In genomic region chr11:117143871-117144476, GRCh38 we compare ENCODE assay signal across 8 cellular contexts. TPM values are rescaled to one million over a fixed set of nuclear protein-coding genes. Genes with fewer than 3 reads are reported as not detected.
DNase-seq lines count a peak whose midpoint lies in the region; ATAC-seq and TF ChIP-seq lines count a peak whose summit lies in the region.

PAFAH1B2 (plus strand) TSS chr11:117144287; CDS start chr11:117152448, 8,161 bp downstream.

- H4K20me1 ChIP-seq in GM23338 (replicated peaks; ENCODE audit: insufficient read depth): peaks cover 40% of the 10 kb centered on the region

- H3K9me2 ChIP-seq in GM23338 (ENCODE audit: insufficient read depth): no peaks in the 10 kb centered on the region

- peak within 1 kb of the TSS; percentile 96 for H2AFZ ChIP-seq in GM23338

- peak within 1 kb of the TSS; percentile 95 for H3K27ac ChIP-seq in GM23338 (ENCODE audit: low read depth)
- H3K27ac ChIP-seq in esophagus squamous epithelium: peak within 1 kb of the TSS; percentile 94 to 97 (median 94)

- H3K4me3 ChIP-seq in GM23338 (peak within 1 kb of the TSS; percentile 100), esophagus squamous epithelium (peak within 1 kb of the TSS; percentile 83 to 91 (median 90))

- H3K4me3 Mint-ChIP-seq in GM23338: peak within 1 kb of the TSS; percentile 97

- H3K27me3 ChIP-seq in GM23338 (ENCODE audit: insufficient read depth): no peaks in the 10 kb centered on the region
- H3K27me3 ChIP-seq in esophagus squamous epithelium: peaks cover 0 to 6% (median 0%) of the 10 kb centered on the region in 4 donors

- H3K4me1 Mint-ChIP-seq in GM23338: peaks cover 28% of the 10 kb centered on the region

- H3K36me3 ChIP-seq in GM23338 (ENCODE audit: insufficient read depth) (peaks cover 15% of the 10 kb centered on the region), esophagus squamous epithelium (peaks cover 0 to 27% (median 6%) of the 10 kb centered on the region in 3 donors)

- peak within 1 kb of the TSS; percentile 98 for H3K4me2 ChIP-seq in GM23338

- H3K4me1 ChIP-seq in GM23338 (ENCODE audit: insufficient read depth): peaks cover 17% of the 10 kb centered on the region
- H3K4me1 ChIP-seq in esophagus squamous epithelium: peaks cover 14 to 46% (median 26%) of the 10 kb centered on the region in 3 donors

- H3K79me2 ChIP-seq in GM23338 (replicated peaks; ENCODE audit: insufficient read depth): peaks cover 45% of the 10 kb centered on the region

- TF ChIP-seq CTCF in GM23338 (conservative IDR thresholded peaks at IDR 0.05; ENCODE audit: low read depth in 2 of 2) (no peak), esophagus squamous epithelium (IDR thresholded peaks at IDR 0.05) (peak in 1 of 6 experiments; percentile 11)

- WGBS in esophagus squamous epithelium, 2 donors: 0% methylated on average over 20 to 38 of the region's 48 CpGs

- intact Hi-C loops in esophagus squamous epithelium (cut with DNase I): no loop called here

- peaks cover 43% of the 10 kb centered on the region for H3K36me3 Mint-ChIP-seq in GM23338 (ENCODE audit: low read depth)

- H3K9me3 ChIP-seq in esophagus squamous epithelium: no peaks in the 10 kb centered on the region

- TF ChIP-seq POLR2A in esophagus squamous epithelium (IDR thresholded peaks at IDR 0.05): peak in 3 of 4 donors; percentile 70 to 92 (median 85)

- peak; percentile 92 for ATAC-seq in GM23338

- H3K27me3 Mint-ChIP-seq in GM23338 (ENCODE audit: insufficient read depth, low read depth, poor library complexity): peaks cover 15% of the 10 kb centered on the region

- DNase-seq in Daoy (ENCODE audit: low read depth): peak; percentile 95
- peak; percentile 98 for DNase-seq in GM23338 (ENCODE audit: low spot score)
- DNase-seq in Kasumi-1 (lab: John Stamatoyannopoulos, UW): peak; percentile 91 to 94
- DNase-seq in RKO (ENCODE audit: low spot score): peak; percentile 94
- DNase-seq in activated T-helper 1 cell treated with Interleukin-2 at 50 U/mL for 16 hours (ENCODE audit: low read depth): peak; percentile 91
- DNase-seq in esophagus squamous epithelium (lab: John Stamatoyannopoulos, UW): peak; percentile 70
- peak; percentile 95 for DNase-seq in myocyte (ENCODE audit: low read depth)
- peak; percentile 89 to 93 for DNase-seq in stimulated activated CD8-positive, alpha-beta memory T cell treated with anti-CD3 and anti-CD28 coated beads, Interleukin-7, amount 100 ng/mL, for 4 hours (ENCODE audit: low read depth in 2 of 2)

- no peaks in the 10 kb centered on the region; the same call in 2 of the 3 replicates for H3K9me3 Mint-ChIP-seq in GM23338

- H3F3A ChIP-seq in GM23338 (replicated peaks; ENCODE audit: low read depth): peaks cover 11% of the 10 kb centered on the region; the same call in 1 of the 2 replicates

- peak within 1 kb of the TSS; percentile 96 for H3K27ac Mint-ChIP-seq in GM23338

TF ChIP-seq in GM23338, 12 proteins besides CTCF, POLR2A, EP300 and RAD21:
- TF ChIP-seq REST (IDR thresholded peaks at IDR 0.05; ENCODE audit: unreplicated experiment) (no peak), NANOG (IDR thresholded peaks at IDR 0.05; ENCODE audit: borderline replicate concordance) (0 out of 2 replicates have a peak, but pooled peaks have one; percentile 33), EZH2phosphoT487 (IDR thresholded peaks at IDR 0.05; ENCODE audit: unreplicated experiment) (no peak), ZNF462 (CRISPR knock-in tag; IDR thresholded peaks at IDR 0.05) (no peak), JUNB (IDR thresholded peaks at IDR 0.05; ENCODE audit: unreplicated experiment) (no peak), STAT1 (IDR thresholded peaks at IDR 0.05; ENCODE audit: unreplicated experiment) (no peak), POLR2AphosphoS5 (IDR thresholded peaks at IDR 0.05; ENCODE audit: low read depth) (peak; percentile 98), CREB1 (CRISPR knock-in tag; IDR thresholded peaks at IDR 0.05; ENCODE audit: low read depth) (peak; percentile 3; the same call in 1 of the 2 replicates)

RNA-seq across cellular contexts. Expression of gene PAFAH1B2, which starts in this region (rescaled TPM):
- total RNA-seq in Daoy (2014; rRNA removed; shearing (Covaris generic)): 112 and 123 TPM in 2 replicates
- 143 and 148 TPM in 2 replicates for total RNA-seq in GM23338 (2014; rRNA removed; shearing (Covaris generic))
- polyA plus RNA-seq in GM23338 (2016; fragmentation: Nextera tagmentation; extraction: Ambion mirVana): 74.1 and 87.5 TPM in 2 replicates
- total RNA-seq in esophagus squamous epithelium: 10 to 100 TPM; 33.2 to 64.0 (median 48.5) TPM
- total RNA-seq in myocyte: 93.0 and 94.1 TPM in 2 replicates
- 47.2 TPM for polyA plus RNA-seq in myocyte (2012)

Comparison
In these comparisons a context has a peak if more than half of its experiments do, and no peak if none do; other contexts are left out.
1. Peak in every context shown above with its lines: DNase-seq, ATAC-seq, H3K4me3 ChIP-seq and H3K27ac ChIP-seq.